Comparison of ENCODE assay signal across 7 cellular contexts in genomic region chr20:38109657-38110524, GRCh38. TPM values are rescaled to one million over a fixed set of nuclear protein-coding genes. Genes with fewer than 3 reads are reported as not detected.
A peak's percentile ranks its signal among the peaks of the same experiment; 100 is the strongest.
DNase-seq lines count a peak whose midpoint lies in the region; ATAC-seq and TF ChIP-seq lines count a peak whose summit lies in the region.

No MANE protein-coding gene starts in this region.

- H3K27me3 ChIP-seq in mammary epithelial cell (ENCODE audit: insufficient read depth, low read length) (no peaks in the 10 kb centered on the region), left lung (no peaks in the 10 kb centered on the region), upper lobe of right lung (no peaks in the 10 kb centered on the region)

- no peaks in the 10 kb centered on the region for H3K79me2 ChIP-seq in mammary epithelial cell (ENCODE audit: insufficient read depth, low read length)

- H3K9me3 ChIP-seq in mammary epithelial cell (replicated peaks; ENCODE audit: insufficient read depth, low read length): no peaks in the 10 kb centered on the region
- no peaks in the 10 kb centered on the region for H3K9me3 ChIP-seq in left lung
- H3K9me3 ChIP-seq in upper lobe of right lung: no peaks in the 10 kb centered on the region

- H3K4me2 ChIP-seq in mammary epithelial cell (ENCODE audit: insufficient read depth, low read depth, low read length): no peak overlapping the region

- dilution Hi-C loops in mammary epithelial cell (cut with HindIII; ENCODE audit: low sequenced_read_pairs): loop anchor here (5.0 kb wide), 1 partner anchor 97 kb away; no protein-coding TSS in a partner anchor

- H3K9ac ChIP-seq in mammary epithelial cell (ENCODE audit: insufficient read depth, low read length): no peak overlapping the region

- H3K36me3 ChIP-seq in mammary epithelial cell (ENCODE audit: insufficient read depth, low read length): no peaks in the 10 kb centered on the region
- no peaks in the 10 kb centered on the region for H3K36me3 ChIP-seq in left lung
- no peaks in the 10 kb centered on the region for H3K36me3 ChIP-seq in upper lobe of right lung

- WGBS in mammary epithelial cell (ENCODE audit: low coverage, missing lambda C conversion rate): 42% methylated on average over 7 of the region's 8 CpGs

- ATAC-seq in left lung (peak; percentile 67), upper lobe of right lung (peak; percentile 72)

- H3K4me3 ChIP-seq in mammary epithelial cell (replicated peaks in 1 of 3; ENCODE audit: insufficient read depth in 1 of 3, low read depth in 2 of 3, low read length in 3 of 3): no peak overlapping the region
- H3K4me3 ChIP-seq in left lung: no peak overlapping the region
- no peak overlapping the region for H3K4me3 ChIP-seq in upper lobe of right lung

- no peaks in the 10 kb centered on the region for H4K20me1 ChIP-seq in mammary epithelial cell (ENCODE audit: insufficient read depth, low read length)

- H3K4me1 ChIP-seq in mammary epithelial cell (ENCODE audit: insufficient read depth, low read length) (peaks cover 18% of the 10 kb centered on the region), left lung (peaks cover 11 to 29% of the 10 kb centered on the region in 2 donors), upper lobe of right lung (peaks cover 26% of the 10 kb centered on the region)

- intact Hi-C loops in mammary epithelial cell (cut with micrococcal nuclease) (loop anchor here (2.0 kb wide), 1 partner anchor 59 kb away; no protein-coding TSS in a partner anchor), left lung (cut with DNase I) (no loop called here), upper lobe of right lung (cut with DNase I) (no loop called here)

- TF ChIP-seq CTCF in mammary epithelial cell (conservative IDR thresholded peaks at IDR 0.05 in 1 of 2, IDR thresholded peaks at IDR 0.05 in 1 of 2; ENCODE audit: extremely low read depth in 1 of 2, insufficient read depth in 1 of 2, low read depth in 1 of 2, low read length in 2 of 2) (no peak), left lung (IDR thresholded peaks at IDR 0.05) (no peak), upper lobe of right lung (IDR thresholded peaks at IDR 0.05) (no peak)

- in situ Hi-C loops in mammary epithelial cell (cut with MboI; ENCODE audit: low sequenced_read_pairs in 2 of 2) (no loop called here), KBM-7 (cut with MboI; ENCODE audit: low pct_unique_long_range_greater_than_20kb, low sequenced_read_pairs) (no loop called here)

- DNase-seq in LHCN-M2 (ENCODE audit: low read depth): peak; percentile 92
- DNase-seq in mammary epithelial cell: peak; percentile 85
- peak in 1 of 2 donors; percentile 67 for DNase-seq in left lung
- no peak for DNase-seq in upper lobe of right lung
- no peak for DNase-seq in KBM-7
- DNase-seq in NCI-H2171 treated with DMSO at 0.1 percent for 48 hours (lab: John Stamatoyannopoulos, UW): no peak
- no peak for DNase-seq in caudate nucleus (lab: John Stamatoyannopoulos, UW)

- H3K27ac ChIP-seq in mammary epithelial cell (ENCODE audit: insufficient read depth, low read depth, low read length) (no peak overlapping the region), left lung (peak overlapping the region; percentile 3 to 10), upper lobe of right lung (peak overlapping the region; percentile 68), caudate nucleus (ENCODE audit: low read depth, low read length) (no peak overlapping the region)

- H2AFZ ChIP-seq in mammary epithelial cell (ENCODE audit: low read depth, low read length): no peak overlapping the region

- CTCF ChIA-PET in mammary epithelial cell (lab: Charles Lee; ENCODE audit: low non-redundant PET): no interaction called here

- BruUV-seq in mammary epithelial cell (replicated peaks; lab: Mats Ljungman, UMichigan): no TSS peak

RNA-seq across cellular contexts. Expression of gene TGM2, which starts 55.2 kb away (rescaled TPM):
- 6.3 and 7.4 TPM in 2 replicates for total RNA-seq in LHCN-M2 (2014; rRNA removed)
- 21.7 TPM for polyA plus RNA-seq in LHCN-M2 (2012)
- total RNA-seq in mammary epithelial cell: 100 to 1,000 TPM in 1 of 2 donors, 10 to 100 TPM in 1; 53.4 to 252 TPM
- 98.1 TPM for polyA plus RNA-seq in mammary epithelial cell
- polyA minus RNA-seq in mammary epithelial cell: 98.9 TPM
- total RNA-seq in left lung: 100 to 1,000 TPM; 174 to 391 TPM
- 562 TPM for total RNA-seq in upper lobe of right lung

Comparison
In these comparisons a context has a peak if more than half of its experiments do, and no peak if none do; other contexts are left out.
1. DNase-seq: peak in LHCN-M2 (single experiment) and mammary epithelial cell (single experiment); none in upper lobe of right lung (single experiment), KBM-7 (single experiment), NCI-H2171 treated with DMSO at 0.1 percent for 48 hours (single experiment) and caudate nucleus (0 of 61).
2. H3K27ac ChIP-seq: peak in left lung (2 of 2) and upper lobe of right lung (single experiment); none in mammary epithelial cell (single experiment) and caudate nucleus (single experiment).